1 cellular context compared by ENCODE assay signal in the genomic region with DNA sequence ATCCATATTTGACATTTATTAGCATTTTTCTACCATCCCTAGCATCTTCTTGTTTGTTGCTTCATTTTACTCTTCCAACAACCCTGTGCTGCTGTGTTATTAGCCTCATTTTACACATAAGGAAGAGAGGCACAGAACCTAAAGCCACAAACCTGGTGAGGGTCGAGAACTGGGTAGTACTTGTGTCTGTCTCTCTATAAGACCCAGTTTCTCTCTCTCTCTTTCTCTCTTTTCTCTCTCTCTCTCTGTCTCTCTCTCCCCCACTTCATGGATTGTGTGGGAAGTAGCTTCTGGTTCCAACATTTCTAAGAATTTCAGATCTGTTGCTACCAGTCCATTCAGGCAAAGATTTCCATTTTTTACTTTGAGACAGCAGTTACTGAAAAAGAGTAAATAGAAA.
TF ChIP-seq lines count a peak whose summit lies in the region.

No MANE protein-coding gene starts in this region.

TF ChIP-seq in WTC11, 78 proteins besides CTCF, POLR2A, EP300 and RAD21:
- TF ChIP-seq, protein P1, sequence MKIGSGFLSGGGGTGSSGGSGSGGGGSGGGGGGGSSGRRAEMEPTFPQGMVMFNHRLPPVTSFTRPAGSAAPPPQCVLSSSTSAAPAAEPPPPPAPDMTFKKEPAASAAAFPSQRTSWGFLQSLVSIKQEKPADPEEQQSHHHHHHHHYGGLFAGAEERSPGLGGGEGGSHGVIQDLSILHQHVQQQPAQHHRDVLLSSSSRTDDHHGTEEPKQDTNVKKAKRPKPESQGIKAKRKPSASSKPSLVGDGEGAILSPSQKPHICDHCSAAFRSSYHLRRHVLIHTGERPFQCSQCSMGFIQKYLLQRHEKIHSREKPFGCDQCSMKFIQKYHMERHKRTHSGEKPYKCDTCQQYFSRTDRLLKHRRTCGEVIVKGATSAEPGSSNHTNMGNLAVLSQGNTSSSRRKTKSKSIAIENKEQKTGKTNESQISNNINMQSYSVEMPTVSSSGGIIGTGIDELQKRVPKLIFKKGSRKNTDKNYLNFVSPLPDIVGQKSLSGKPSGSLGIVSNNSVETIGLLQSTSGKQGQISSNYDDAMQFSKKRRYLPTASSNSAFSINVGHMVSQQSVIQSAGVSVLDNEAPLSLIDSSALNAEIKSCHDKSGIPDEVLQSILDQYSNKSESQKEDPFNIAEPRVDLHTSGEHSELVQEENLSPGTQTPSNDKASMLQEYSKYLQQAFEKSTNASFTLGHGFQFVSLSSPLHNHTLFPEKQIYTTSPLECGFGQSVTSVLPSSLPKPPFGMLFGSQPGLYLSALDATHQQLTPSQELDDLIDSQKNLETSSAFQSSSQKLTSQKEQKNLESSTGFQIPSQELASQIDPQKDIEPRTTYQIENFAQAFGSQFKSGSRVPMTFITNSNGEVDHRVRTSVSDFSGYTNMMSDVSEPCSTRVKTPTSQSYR (CRISPR knock-in tag; IDR thresholded peaks at IDR 0.05): no peak
- TF ChIP-seq, protein P2, sequence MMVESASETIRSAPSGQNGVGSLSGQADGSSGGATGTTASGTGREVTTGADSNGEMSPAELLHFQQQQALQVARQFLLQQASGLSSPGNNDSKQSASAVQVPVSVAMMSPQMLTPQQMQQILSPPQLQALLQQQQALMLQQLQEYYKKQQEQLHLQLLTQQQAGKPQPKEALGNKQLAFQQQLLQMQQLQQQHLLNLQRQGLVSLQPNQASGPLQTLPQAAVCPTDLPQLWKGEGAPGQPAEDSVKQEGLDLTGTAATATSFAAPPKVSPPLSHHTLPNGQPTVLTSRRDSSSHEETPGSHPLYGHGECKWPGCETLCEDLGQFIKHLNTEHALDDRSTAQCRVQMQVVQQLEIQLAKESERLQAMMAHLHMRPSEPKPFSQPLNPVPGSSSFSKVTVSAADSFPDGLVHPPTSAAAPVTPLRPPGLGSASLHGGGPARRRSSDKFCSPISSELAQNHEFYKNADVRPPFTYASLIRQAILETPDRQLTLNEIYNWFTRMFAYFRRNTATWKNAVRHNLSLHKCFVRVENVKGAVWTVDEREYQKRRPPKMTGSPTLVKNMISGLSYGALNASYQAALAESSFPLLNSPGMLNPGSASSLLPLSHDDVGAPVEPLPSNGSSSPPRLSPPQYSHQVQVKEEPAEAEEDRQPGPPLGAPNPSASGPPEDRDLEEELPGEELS (CRISPR knock-in tag; IDR thresholded peaks at IDR 0.05): no peak
- TF ChIP-seq TP53 (CRISPR knock-in tag; IDR thresholded peaks at IDR 0.05) (no peak), ZNF396 (CRISPR knock-in tag; IDR thresholded peaks at IDR 0.05; ENCODE audit: borderline replicate concordance) (no peak), CREB1 (CRISPR knock-in tag; IDR thresholded peaks at IDR 0.05) (no peak), ZNF416 (CRISPR knock-in tag; IDR thresholded peaks at IDR 0.05) (no peak), OVOL2 (CRISPR knock-in tag; IDR thresholded peaks at IDR 0.05; ENCODE audit: borderline replicate concordance) (no peak), EMX1 (CRISPR knock-in tag; IDR thresholded peaks at IDR 0.05) (no peak)
- TF ChIP-seq, protein P3, sequence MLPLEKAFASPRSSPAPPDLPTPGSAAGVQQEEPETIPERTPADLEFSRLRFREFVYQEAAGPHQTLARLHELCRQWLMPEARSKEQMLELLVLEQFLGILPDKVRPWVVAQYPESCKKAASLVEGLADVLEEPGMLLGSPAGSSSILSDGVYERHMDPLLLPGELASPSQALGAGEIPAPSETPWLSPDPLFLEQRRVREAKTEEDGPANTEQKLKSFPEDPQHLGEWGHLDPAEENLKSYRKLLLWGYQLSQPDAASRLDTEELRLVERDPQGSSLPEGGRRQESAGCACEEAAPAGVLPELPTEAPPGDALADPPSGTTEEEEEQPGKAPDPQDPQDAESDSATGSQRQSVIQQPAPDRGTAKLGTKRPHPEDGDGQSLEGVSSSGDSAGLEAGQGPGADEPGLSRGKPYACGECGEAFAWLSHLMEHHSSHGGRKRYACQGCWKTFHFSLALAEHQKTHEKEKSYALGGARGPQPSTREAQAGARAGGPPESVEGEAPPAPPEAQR (CRISPR knock-in tag; IDR thresholded peaks at IDR 0.05): no peak
- TF ChIP-seq, protein P4, sequence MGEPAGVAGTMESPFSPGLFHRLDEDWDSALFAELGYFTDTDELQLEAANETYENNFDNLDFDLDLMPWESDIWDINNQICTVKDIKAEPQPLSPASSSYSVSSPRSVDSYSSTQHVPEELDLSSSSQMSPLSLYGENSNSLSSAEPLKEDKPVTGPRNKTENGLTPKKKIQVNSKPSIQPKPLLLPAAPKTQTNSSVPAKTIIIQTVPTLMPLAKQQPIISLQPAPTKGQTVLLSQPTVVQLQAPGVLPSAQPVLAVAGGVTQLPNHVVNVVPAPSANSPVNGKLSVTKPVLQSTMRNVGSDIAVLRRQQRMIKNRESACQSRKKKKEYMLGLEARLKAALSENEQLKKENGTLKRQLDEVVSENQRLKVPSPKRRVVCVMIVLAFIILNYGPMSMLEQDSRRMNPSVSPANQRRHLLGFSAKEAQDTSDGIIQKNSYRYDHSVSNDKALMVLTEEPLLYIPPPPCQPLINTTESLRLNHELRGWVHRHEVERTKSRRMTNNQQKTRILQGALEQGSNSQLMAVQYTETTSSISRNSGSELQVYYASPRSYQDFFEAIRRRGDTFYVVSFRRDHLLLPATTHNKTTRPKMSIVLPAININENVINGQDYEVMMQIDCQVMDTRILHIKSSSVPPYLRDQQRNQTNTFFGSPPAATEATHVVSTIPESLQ (CRISPR knock-in tag; IDR thresholded peaks at IDR 0.05): no peak
- TF ChIP-seq, protein P5, sequence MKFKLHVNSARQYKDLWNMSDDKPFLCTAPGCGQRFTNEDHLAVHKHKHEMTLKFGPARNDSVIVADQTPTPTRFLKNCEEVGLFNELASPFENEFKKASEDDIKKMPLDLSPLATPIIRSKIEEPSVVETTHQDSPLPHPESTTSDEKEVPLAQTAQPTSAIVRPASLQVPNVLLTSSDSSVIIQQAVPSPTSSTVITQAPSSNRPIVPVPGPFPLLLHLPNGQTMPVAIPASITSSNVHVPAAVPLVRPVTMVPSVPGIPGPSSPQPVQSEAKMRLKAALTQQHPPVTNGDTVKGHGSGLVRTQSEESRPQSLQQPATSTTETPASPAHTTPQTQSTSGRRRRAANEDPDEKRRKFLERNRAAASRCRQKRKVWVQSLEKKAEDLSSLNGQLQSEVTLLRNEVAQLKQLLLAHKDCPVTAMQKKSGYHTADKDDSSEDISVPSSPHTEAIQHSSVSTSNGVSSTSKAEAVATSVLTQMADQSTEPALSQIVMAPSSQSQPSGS (CRISPR knock-in tag; IDR thresholded peaks at IDR 0.05; ENCODE audit: borderline replicate concordance, low read depth): no peak
